In the genomic region with DNA sequence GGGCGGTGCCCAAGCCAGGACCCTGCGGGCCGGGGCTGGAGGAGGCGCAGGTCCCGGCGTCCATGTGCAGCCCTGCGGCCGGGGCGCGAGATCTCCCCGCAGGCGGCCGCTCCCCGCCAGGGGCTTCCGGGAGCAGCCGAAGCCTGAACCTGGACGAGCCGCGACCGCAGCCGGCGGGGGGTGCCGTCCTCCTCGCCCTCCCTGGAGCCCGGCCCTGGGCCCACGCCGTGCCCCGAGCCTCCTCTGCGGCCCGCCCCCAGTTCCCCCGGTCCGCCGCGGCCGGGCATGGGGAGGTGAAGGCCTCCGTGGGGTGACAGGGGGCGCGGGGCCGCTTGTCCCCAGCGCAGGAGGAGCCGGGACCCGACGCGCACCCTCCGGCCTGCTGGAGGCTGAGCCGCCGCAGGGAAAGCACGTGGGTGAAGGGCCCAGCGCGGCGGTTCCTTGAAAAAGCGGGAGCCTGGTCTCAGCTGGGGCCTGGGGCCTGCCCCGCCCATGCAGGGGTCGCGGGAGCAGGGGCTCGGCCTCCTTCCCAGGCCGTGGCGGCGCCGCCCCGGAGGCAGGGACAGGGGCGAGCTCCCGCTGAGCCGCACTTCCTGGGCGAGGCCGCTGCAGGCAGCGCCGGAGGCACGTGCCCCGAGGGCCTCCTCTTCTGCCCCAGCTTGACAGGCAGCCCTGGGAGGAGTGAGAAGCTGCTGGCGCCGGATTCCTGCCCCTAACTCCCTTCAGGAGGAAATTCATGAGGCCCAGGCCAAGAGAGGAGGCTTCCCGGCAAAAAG, we compare ENCODE assay signal across 8 cellular contexts. TPM values are rescaled to one million over a fixed set of nuclear protein-coding genes. Genes with fewer than 3 reads are reported as not detected.
DNase-seq lines count a peak whose midpoint lies in the region; ATAC-seq, FAIRE-seq and TF ChIP-seq lines count a peak whose summit lies in the region.

No MANE protein-coding gene starts in this region.

- in situ Hi-C loops in GM12878 (cut with MboI), result no loop called here

- DNase-seq in T-helper 17 cell (peak; percentile 43 to 61 (median 57)), GM12878 (ENCODE audit: low read depth, low spot score) (no peak), left lung (peak; percentile 80 to 93), Karpas-422 (no peak)
- DNase-seq in stimulated activated CD4-positive, alpha-beta T cell treated with anti-CD3 and anti-CD28 coated beads, TNF-alpha, amount 100 ng/mL, for 24 hours (ENCODE audit: low read depth in 3 of 3), result peak in 2 of 3 experiments; percentile 41 to 55

- H3K4me1 ChIP-seq in GM12878 (ENCODE audit: control insufficient read depth, insufficient read depth, low read length) (peaks cover 14% of the 10 kb centered on the region), left lung (peaks cover 14 to 35% of the 10 kb centered on the region in 2 donors), Karpas-422 (ENCODE audit: low read length) (peaks cover 10% of the 10 kb centered on the region)

- ATAC-seq in T-helper 17 cell, result peak; percentile 77
- peak; percentile 44 for ATAC-seq in GM12878
- peak; percentile 87 for ATAC-seq in left lung
- no peak for ATAC-seq in HG02798 (IDR thresholded peaks at IDR 0.05; ENCODE audit: poor library complexity, unreplicated experiment)
- no peak for ATAC-seq in GM19351 (IDR thresholded peaks at IDR 0.05; ENCODE audit: unreplicated experiment)

- H3K4me3 Mint-ChIP-seq in T-helper 17 cell, result peak overlapping the region; percentile 86

- H2AFZ ChIP-seq in GM12878 (ENCODE audit: control insufficient read depth, low read depth, low read length) (peak overlapping the region; percentile 75), Karpas-422 (ENCODE audit: low read length) (no peak overlapping the region)

- TF ChIP-seq EP300 in GM12878 (IDR thresholded peaks at IDR 0.05; ENCODE audit: borderline replicate concordance in 1 of 2, control insufficient read depth in 1 of 2, low read depth in 2 of 2, low read length in 2 of 2), result no peak

- no peaks in the 10 kb centered on the region for H3K9me3 ChIP-seq in T-helper 17 cell (ENCODE audit: control insufficient read depth, low read length, poor library complexity, severe bottlenecking)
- H3K9me3 ChIP-seq in GM12878 (replicated peaks; ENCODE audit: control insufficient read depth, insufficient read depth, low read length), result no peaks in the 10 kb centered on the region
- no peaks in the 10 kb centered on the region for H3K9me3 ChIP-seq in left lung
- H3K9me3 ChIP-seq in Karpas-422 (ENCODE audit: low read length), result no peaks in the 10 kb centered on the region

- CTCF ChIA-PET in GM12878 (lab: Yijun Ruan, JAX), result interaction anchor here (1.0 to 3.2 kb wide), 6 partner anchors 62 to 286 kb away, joined by 4 to 19 read pairs (median 9); no protein-coding TSS in a partner anchor

- TF ChIP-seq CTCF in GM12878 (IDR thresholded peaks at IDR 0.05 in 2 of 3, conservative IDR thresholded peaks at IDR 0.05 in 1 of 3; ENCODE audit: control insufficient read depth in 2 of 3, extremely low read depth in 1 of 3, insufficient read depth in 1 of 3, low read depth in 3 of 3, low read length in 3 of 3), result no peak
- TF ChIP-seq CTCF in left lung (IDR thresholded peaks at IDR 0.05), result no peak

- intact Hi-C loops in GM12878 (cut with micrococcal nuclease; ENCODE audit: unreplicated experiment) (loop anchor here (2.0 to 10.0 kb wide), 4 partner anchors 65 to 609 kb away; a partner anchor contains a TSS), left lung (cut with DNase I) (no loop called here)

- POLR2A ChIA-PET in GM12878 (lab: Charles Lee), result no interaction called here

- no peaks in the 10 kb centered on the region for H3K27me3 Mint-ChIP-seq in T-helper 17 cell

- peak overlapping the region; percentile 70 for H3K4me2 ChIP-seq in GM12878 (ENCODE audit: control insufficient read depth, insufficient read depth)
- no peak overlapping the region for H3K4me2 ChIP-seq in Karpas-422 (ENCODE audit: low read depth, low read length, poor library complexity, severe bottlenecking)

- H3K9me2 ChIP-seq in Karpas-422 (replicated peaks; ENCODE audit: insufficient read depth, low read length), result no peaks in the 10 kb centered on the region

- BruUV-seq in GM12878 (replicated peaks; lab: Mats Ljungman, UMichigan), result no TSS peak

- H4K20me1 ChIP-seq in GM12878 (ENCODE audit: control insufficient read depth, insufficient read depth), result no peaks in the 10 kb centered on the region
- H4K20me1 ChIP-seq in Karpas-422 (ENCODE audit: insufficient read depth, low read depth, low read length), result no peaks in the 10 kb centered on the region

- no peaks in the 10 kb centered on the region for H3K36me3 ChIP-seq in GM12878 (ENCODE audit: control insufficient read depth in 2 of 2, insufficient read depth in 2 of 2, low read length in 1 of 2)
- no peaks in the 10 kb centered on the region for H3K36me3 ChIP-seq in left lung
- H3K36me3 ChIP-seq in Karpas-422 (ENCODE audit: insufficient read depth, low read length), result no peaks in the 10 kb centered on the region

- 0 out of 2 replicates have a peak overlapping the region, but pooled peaks have one; percentile 41 for H3K4me3 ChIP-seq in GM12878
- H3K4me3 ChIP-seq in left lung, result peak overlapping the region; percentile 41
- H3K4me3 ChIP-seq in Karpas-422 (ENCODE audit: low read length), result no peak overlapping the region

- H3K79me2 ChIP-seq in GM12878 (ENCODE audit: control insufficient read depth, insufficient read depth, low read length) (no peaks in the 10 kb centered on the region), Karpas-422 (ENCODE audit: low read length) (no peaks in the 10 kb centered on the region)

- peak overlapping the region; percentile 94 for H3K27ac Mint-ChIP-seq in T-helper 17 cell

- TF ChIP-seq POLR2A in GM15510 (IDR thresholded peaks at IDR 0.05; ENCODE audit: borderline replicate concordance, extremely low read depth, insufficient read length) (peak; percentile 17), GM12878 (IDR thresholded peaks at IDR 0.05; ENCODE audit: low read depth, low read length) (peak; percentile 47)

- H3K36me3 Mint-ChIP-seq in T-helper 17 cell (ENCODE audit: low read depth), result no peaks in the 10 kb centered on the region

- peak; percentile 52 for FAIRE-seq in GM12878 (lab: Jason Lieb, UNC)

- SMC1A ChIA-PET in GM12878 (lab: Charles Lee; ENCODE audit: uncharacterized antibody, unreplicated experiment), result interaction anchor here (0.8 to 2.1 kb wide), 2 partner anchors 138 to 321 kb away, joined by 3 to 20 read pairs; no protein-coding TSS in a partner anchor

- RAD21 ChIA-PET in GM12878 (lab: Charles Lee; ENCODE audit: unreplicated experiment), result interaction anchor here (1.5 to 3.6 kb wide), 3 partner anchors 65 to 392 kb away, joined by 7 to 17 read pairs (median 10); no protein-coding TSS in a partner anchor

- H3K27ac ChIP-seq in GM12878 (ENCODE audit: control insufficient read depth, insufficient read depth) (no peak overlapping the region), left lung (peak overlapping the region; percentile 70 to 77), Karpas-422 (ENCODE audit: low read length) (no peak overlapping the region)

- H3K27me3 ChIP-seq in GM12878 (replicated peaks in 1 of 2; ENCODE audit: control insufficient read depth in 2 of 2, insufficient read depth in 2 of 2, low read length in 1 of 2) (no peaks in the 10 kb centered on the region; a peak in 2 of 4 replicates), left lung (peaks cover 0 to 33% of the 10 kb centered on the region in 2 donors), Karpas-422 (ENCODE audit: low read length) (no peaks in the 10 kb centered on the region)

- H3K9ac ChIP-seq in GM12878 (ENCODE audit: control insufficient read depth, insufficient read depth, low read length) (no peak overlapping the region; the same call in 1 of the 2 replicates), Karpas-422 (ENCODE audit: low read length) (no peak overlapping the region; the same call in 1 of the 2 replicates)

- peaks cover 32% of the 10 kb centered on the region for H3K4me1 Mint-ChIP-seq in T-helper 17 cell

- no peak for TF ChIP-seq RAD21 in GM12878 (IDR thresholded peaks at IDR 0.05; ENCODE audit: insufficient read depth, low read depth, low read length)

- 10% methylated on average over 29 of the region's 73 CpGs for WGBS in GM12878 (ENCODE audit: insufficient coverage, insufficient replicate concordance, low lambda C conversion rate, missing lambda C conversion rate)

TF ChIP-seq in GM12878, 131 proteins besides CTCF, POLR2A, EP300 and RAD21 (continues in another document):
- TF ChIP-seq BHLHE40 (IDR thresholded peaks at IDR 0.05; ENCODE audit: borderline replicate concordance in 1 of 2, low read depth in 2 of 2, low read length in 1 of 2) (peak; percentile 72 to 86), ZNF384 (IDR thresholded peaks at IDR 0.05; ENCODE audit: borderline replicate concordance, low read depth, low read length) (no peak), SIN3A (IDR thresholded peaks at IDR 0.05; ENCODE audit: low read depth, low read length) (no peak)
- TF ChIP-seq, protein P1, sequence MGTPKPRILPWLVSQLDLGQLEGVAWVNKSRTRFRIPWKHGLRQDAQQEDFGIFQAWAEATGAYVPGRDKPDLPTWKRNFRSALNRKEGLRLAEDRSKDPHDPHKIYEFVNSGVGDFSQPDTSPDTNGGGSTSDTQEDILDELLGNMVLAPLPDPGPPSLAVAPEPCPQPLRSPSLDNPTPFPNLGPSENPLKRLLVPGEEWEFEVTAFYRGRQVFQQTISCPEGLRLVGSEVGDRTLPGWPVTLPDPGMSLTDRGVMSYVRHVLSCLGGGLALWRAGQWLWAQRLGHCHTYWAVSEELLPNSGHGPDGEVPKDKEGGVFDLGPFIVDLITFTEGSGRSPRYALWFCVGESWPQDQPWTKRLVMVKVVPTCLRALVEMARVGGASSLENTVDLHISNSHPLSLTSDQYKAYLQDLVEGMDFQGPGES (IDR thresholded peaks at IDR 0.05), result no peak

RNA-seq across cellular contexts. Expression of a gene that starts 55.6 kb away (rescaled TPM):
- total RNA-seq in T-helper 17 cell (100 to 1,000 TPM; 516 to 530 TPM), GM12878 (2014; rRNA removed) (106 and 118 TPM in 2 replicates), GM12878 (2014; rRNA removed; fragmentation: Illumina TruSeq; extraction: Trizol) (133 and 135 TPM in 2 replicates), GM12878 (2021) (141 and 144 TPM in 2 replicates), left lung (100 to 1,000 TPM; 146 to 176 TPM)
- total RNA-seq in GM12878 (2013; cell fraction: nucleolus; rRNA removed), result 233 and 280 TPM in 2 replicates
- polyA plus RNA-seq in GM12878 (2011; ENCODE audit: low read depth), result 130 TPM
- polyA plus RNA-seq in GM12878 (2011; rRNA removed) (132 and 194 TPM in 2 replicates), GM12878 (2014; fragmentation: Illumina TruSeq; extraction: Trizol) (145 and 187 TPM in 2 replicates), GM12878 (2014; fragmentation: Nextera tagmentation; extraction: Ambion mirVana) (100 to 1,000 TPM; 190 to 199 TPM), GM12878 (2014; rRNA removed) (93.1 and 111 TPM in 2 replicates), GM12878 (2016; fragmentation: Nextera tagmentation; extraction: Ambion mirVana) (100 to 1,000 TPM; 167 to 168 TPM)
- 61.5 and 81.4 TPM in 2 replicates for polyA plus RNA-seq in GM12878 (2011; cell fraction: cytosol; rRNA removed)
- polyA plus RNA-seq in GM12878 (2011; cell fraction: nucleus; rRNA removed), result 66.5 and 68.6 TPM in 2 replicates
- polyA plus RNA-seq in GM12878 (2012), result 92.9 and 105 TPM in 2 replicates
- polyA minus RNA-seq in GM12878 (2011; rRNA and poly(A)+ RNA removed), result 135 and 229 TPM in 2 replicates
- 53.3 and 71.7 TPM in 2 replicates for polyA minus RNA-seq in GM12878 (2011; cell fraction: cytosol; rRNA and poly(A)+ RNA removed)
- 71.0 and 107 TPM in 2 replicates for polyA minus RNA-seq in GM12878 (2011; cell fraction: nucleus; rRNA and poly(A)+ RNA removed)
- total RNA-seq in Karpas-422 (2014; rRNA removed; shearing (Covaris generic); ENCODE audit: low replicate concordance), result 233 and 301 TPM in 2 replicates

Comparison
In these comparisons a context has a peak if more than half of its experiments do, and no peak if none do; other contexts are left out.
1. ATAC-seq: peak in T-helper 17 cell (single experiment), GM12878 (single experiment) and left lung (single experiment); none in HG02798 (single experiment) and GM19351 (single experiment).
2. DNase-seq: peak in T-helper 17 cell (3 of 3), left lung (2 of 2) and stimulated activated CD4-positive, alpha-beta T cell treated with anti-CD3 and anti-CD28 coated beads, TNF-alpha, amount 100 ng/mL, for 24 hours (2 of 3); none in GM12878 (single experiment) and Karpas-422 (single experiment).
3. H3K27ac ChIP-seq: peak in left lung (2 of 2); none in GM12878 (single experiment) and Karpas-422 (single experiment).